Comparison of ENCODE assay signal across 9 cellular contexts in the genomic region with DNA sequence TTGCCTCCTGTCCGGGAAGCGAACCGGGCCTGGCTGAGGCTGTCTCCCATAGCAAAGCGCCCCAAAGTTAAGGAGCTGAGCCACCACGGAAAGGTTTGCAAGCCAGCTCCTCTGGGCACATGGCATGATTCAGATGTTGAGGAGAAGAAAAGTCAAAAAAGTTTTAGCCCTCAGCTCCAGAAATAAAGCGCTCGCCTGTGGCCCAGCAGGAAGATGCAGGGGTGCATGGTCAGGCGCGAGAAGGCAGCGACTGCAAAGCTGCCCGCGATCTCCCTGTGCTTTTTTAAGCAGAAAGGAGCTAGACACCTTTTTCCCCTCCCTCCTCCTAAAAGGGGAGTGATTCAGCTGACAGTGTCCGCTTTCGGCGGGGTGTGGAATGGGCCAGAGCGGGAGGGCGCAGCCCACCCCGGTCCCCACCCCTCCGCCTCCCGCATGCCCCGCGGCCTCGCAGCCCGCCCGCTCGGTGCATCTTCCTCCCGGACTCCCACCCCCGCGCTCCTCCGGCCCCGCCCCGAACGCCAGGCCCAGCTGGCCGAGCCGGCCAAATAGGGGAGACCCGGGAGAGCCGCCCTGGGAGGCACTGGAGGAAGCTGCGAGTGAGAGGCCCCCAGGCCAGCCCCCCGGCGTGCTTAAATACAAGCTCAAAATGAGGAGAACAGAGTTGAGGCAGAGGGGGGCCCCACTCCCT. TPM values are rescaled to one million over a fixed set of nuclear protein-coding genes. Genes with fewer than 3 reads are reported as not detected.
DNase-seq lines count a peak whose midpoint lies in the region; ATAC-seq, FAIRE-seq and TF ChIP-seq lines count a peak whose summit lies in the region.
"Had no signal": no experiment of that assay in that cellular context is flagged by ENCODE, and none has a peak within 500 bp of the region (broad histone marks: within the 10 kb centered on the region; RNA-seq: fewer than 3 reads in every experiment).

A gene with protein sequence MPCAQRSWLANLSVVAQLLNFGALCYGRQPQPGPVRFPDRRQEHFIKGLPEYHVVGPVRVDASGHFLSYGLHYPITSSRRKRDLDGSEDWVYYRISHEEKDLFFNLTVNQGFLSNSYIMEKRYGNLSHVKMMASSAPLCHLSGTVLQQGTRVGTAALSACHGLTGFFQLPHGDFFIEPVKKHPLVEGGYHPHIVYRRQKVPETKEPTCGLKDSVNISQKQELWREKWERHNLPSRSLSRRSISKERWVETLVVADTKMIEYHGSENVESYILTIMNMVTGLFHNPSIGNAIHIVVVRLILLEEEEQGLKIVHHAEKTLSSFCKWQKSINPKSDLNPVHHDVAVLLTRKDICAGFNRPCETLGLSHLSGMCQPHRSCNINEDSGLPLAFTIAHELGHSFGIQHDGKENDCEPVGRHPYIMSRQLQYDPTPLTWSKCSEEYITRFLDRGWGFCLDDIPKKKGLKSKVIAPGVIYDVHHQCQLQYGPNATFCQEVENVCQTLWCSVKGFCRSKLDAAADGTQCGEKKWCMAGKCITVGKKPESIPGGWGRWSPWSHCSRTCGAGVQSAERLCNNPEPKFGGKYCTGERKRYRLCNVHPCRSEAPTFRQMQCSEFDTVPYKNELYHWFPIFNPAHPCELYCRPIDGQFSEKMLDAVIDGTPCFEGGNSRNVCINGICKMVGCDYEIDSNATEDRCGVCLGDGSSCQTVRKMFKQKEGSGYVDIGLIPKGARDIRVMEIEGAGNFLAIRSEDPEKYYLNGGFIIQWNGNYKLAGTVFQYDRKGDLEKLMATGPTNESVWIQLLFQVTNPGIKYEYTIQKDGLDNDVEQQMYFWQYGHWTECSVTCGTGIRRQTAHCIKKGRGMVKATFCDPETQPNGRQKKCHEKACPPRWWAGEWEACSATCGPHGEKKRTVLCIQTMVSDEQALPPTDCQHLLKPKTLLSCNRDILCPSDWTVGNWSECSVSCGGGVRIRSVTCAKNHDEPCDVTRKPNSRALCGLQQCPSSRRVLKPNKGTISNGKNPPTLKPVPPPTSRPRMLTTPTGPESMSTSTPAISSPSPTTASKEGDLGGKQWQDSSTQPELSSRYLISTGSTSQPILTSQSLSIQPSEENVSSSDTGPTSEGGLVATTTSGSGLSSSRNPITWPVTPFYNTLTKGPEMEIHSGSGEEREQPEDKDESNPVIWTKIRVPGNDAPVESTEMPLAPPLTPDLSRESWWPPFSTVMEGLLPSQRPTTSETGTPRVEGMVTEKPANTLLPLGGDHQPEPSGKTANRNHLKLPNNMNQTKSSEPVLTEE (N-terminal part only) (minus strand): TSS at position 260 of the 688 bp plus-strand sequence. CDS start 134 bp downstream, at position 126.

- H2AFZ ChIP-seq in HepG2 (ENCODE audit: low read length) (no peak within 1 kb of the TSS), keratinocyte (ENCODE audit: control insufficient read depth, low read length) (peak within 1 kb of the TSS; percentile 27)

- H3K4me3 ChIP-seq in liver (ENCODE audit: low read depth in 1 of 3, low read length in 3 of 3) (peak within 1 kb of the TSS in 2 of 3 donors; percentile 14 to 33), HepG2 (replicated peaks in 1 of 3; ENCODE audit: insufficient read depth in 1 of 3, low read depth in 2 of 3, low read length in 3 of 3) (no peak within 1 kb of the TSS), astrocyte of the spinal cord (ENCODE audit: low read depth, low read length) (peak within 1 kb of the TSS; percentile 65), keratinocyte (ENCODE audit: control insufficient read depth in 2 of 3, extremely low read depth in 1 of 3, insufficient read depth in 2 of 3, low read depth in 1 of 3, low read length in 3 of 3) (peak within 1 kb of the TSS in 2 of 3 experiments; percentile 27 to 36), subcutaneous abdominal adipose tissue (ENCODE audit: low read depth in 1 of 5, low read length in 5 of 5) (peak within 1 kb of the TSS; percentile 53 to 87 (median 65))

- peaks cover 0 to 2% (median 0%) of the 10 kb centered on the region in 4 donors for H3K4me1 ChIP-seq in liver (ENCODE audit: control insufficient read depth in 4 of 4, insufficient read depth in 4 of 4, low read length in 3 of 4)
- H3K4me1 ChIP-seq in HepG2 (ENCODE audit: insufficient read depth, low read length): no peaks in the 10 kb centered on the region
- peaks cover 2% of the 10 kb centered on the region for H3K4me1 ChIP-seq in keratinocyte (ENCODE audit: control insufficient read depth, extremely low read depth, insufficient read depth, low read length)
- peaks cover 11 to 57% (median 50%) of the 10 kb centered on the region in 5 donors for H3K4me1 ChIP-seq in subcutaneous abdominal adipose tissue (ENCODE audit: control insufficient read depth in 5 of 5, insufficient read depth in 5 of 5, low read length in 5 of 5)

- BruUV-seq in HepG2 (replicated peaks; lab: Mats Ljungman, UMichigan): no TSS peak

- dilution Hi-C loops in keratinocyte (cut with MboI; ENCODE audit: extremely low pct_ligation_motif_present, low sequenced_read_pairs): no loop called here

- WGBS in liver: 6% methylated on average over 40 of the region's 40 CpGs
- 67% methylated on average over 40 of the region's 40 CpGs for WGBS in HepG2 (ENCODE audit: low lambda C conversion rate)

- TF ChIP-seq RAD21 in liver (IDR thresholded peaks at IDR 0.05): no peak
- TF ChIP-seq RAD21 in HepG2 (CRISPR knock-in tag; IDR thresholded peaks at IDR 0.05): no peak

- H3K27me3 ChIP-seq in liver (ENCODE audit: control insufficient read depth in 4 of 4, insufficient read depth in 4 of 4, low read length in 3 of 4) (peaks cover 0 to 7% (median 2%) of the 10 kb centered on the region in 4 donors), HepG2 (ENCODE audit: control insufficient read depth in 1 of 2, insufficient read depth in 2 of 2, low read length in 2 of 2) (peaks cover 1 to 17% of the 10 kb centered on the region in 2 experiments; a peak in 4 of 5 replicates), keratinocyte (ENCODE audit: control insufficient read depth, extremely low read depth, insufficient read depth, low read length) (peaks cover 30% of the 10 kb centered on the region), subcutaneous abdominal adipose tissue (ENCODE audit: control insufficient read depth in 5 of 5, insufficient read depth in 4 of 5, low read length in 5 of 5) (peaks cover 0 to 3% (median 0%) of the 10 kb centered on the region in 5 donors)

- ATAC-seq in HepG2: no peak
- no peak for ATAC-seq in GM18498 (IDR thresholded peaks at IDR 0.05; ENCODE audit: unreplicated experiment)

- TF ChIP-seq CTCF in liver (IDR thresholded peaks at IDR 0.05; ENCODE audit: low read depth, low read length, missing input control) (no peak), HepG2 (CRISPR knock-in tag; IDR thresholded peaks at IDR 0.05) (no peak), astrocyte of the spinal cord (IDR thresholded peaks at IDR 0.05; ENCODE audit: low read depth, low read length) (no peak), keratinocyte (optimal IDR thresholded peaks at IDR 0.05 in 1 of 3, IDR thresholded peaks at IDR 0.05 in 1 of 3, conservative IDR thresholded peaks at IDR 0.05 in 1 of 3; ENCODE audit: extremely low read depth in 1 of 3, insufficient read depth in 2 of 3, low read length in 3 of 3) (no peak)

- CTCF ChIA-PET in HepG2 (lab: Yijun Ruan, JAX; ENCODE audit: low intra/inter-chr PET ratio, low total read pairs): no interaction called here

- no peaks in the 10 kb centered on the region for H3K79me2 ChIP-seq in HepG2 (ENCODE audit: insufficient read depth, low read length)
- no peaks in the 10 kb centered on the region for H3K79me2 ChIP-seq in keratinocyte (ENCODE audit: control insufficient read depth, insufficient read depth, low read length)

- H3K9me3 ChIP-seq in liver (ENCODE audit: control insufficient read depth in 4 of 4, low read length in 3 of 4) (peaks cover 0 to 8% (median 0%) of the 10 kb centered on the region in 4 donors), HepG2 (ENCODE audit: low read length) (no peaks in the 10 kb centered on the region), keratinocyte (ENCODE audit: control insufficient read depth, low read depth, low read length) (no peaks in the 10 kb centered on the region), subcutaneous abdominal adipose tissue (ENCODE audit: control insufficient read depth in 5 of 5, low read length in 5 of 5) (no peaks in the 10 kb centered on the region)

- POLR2A ChIA-PET in HepG2 (lab: Yijun Ruan, JAX): no interaction called here

- H3K27ac ChIP-seq in liver (ENCODE audit: low read depth in 1 of 2, low read length in 2 of 2) (peak within 1 kb of the TSS in 1 of 2 donors; percentile 50), HepG2 (ENCODE audit: extremely low read length, insufficient read depth, low read length) (no peak within 1 kb of the TSS), keratinocyte (ENCODE audit: control insufficient read depth, insufficient read depth, low read length) (no peak within 1 kb of the TSS), subcutaneous abdominal adipose tissue (ENCODE audit: low read depth, low read length) (peak within 1 kb of the TSS; percentile 92)

- no peaks in the 10 kb centered on the region for H3K36me3 ChIP-seq in liver (ENCODE audit: control insufficient read depth in 4 of 4, insufficient read depth in 3 of 4, low read depth in 1 of 4, low read length in 3 of 4)
- H3K36me3 ChIP-seq in HepG2 (replicated peaks in 1 of 2; ENCODE audit: control insufficient read depth in 1 of 2, insufficient read depth in 2 of 2, low read length in 2 of 2): no peaks in the 10 kb centered on the region
- H3K36me3 ChIP-seq in keratinocyte (ENCODE audit: control insufficient read depth in 2 of 2, extremely low read depth in 1 of 2, insufficient read depth in 2 of 2, low read length in 2 of 2): no peaks in the 10 kb centered on the region
- no peaks in the 10 kb centered on the region for H3K36me3 ChIP-seq in subcutaneous abdominal adipose tissue (ENCODE audit: control insufficient read depth in 5 of 5, insufficient read depth in 5 of 5, low read length in 5 of 5)

- no peaks in the 10 kb centered on the region for H3K9me1 ChIP-seq in keratinocyte (ENCODE audit: control insufficient read depth, extremely low read depth, insufficient read depth, low read length)

- no peak for TF ChIP-seq POLR2A in HepG2 (IDR thresholded peaks at IDR 0.05; ENCODE audit: insufficient read depth in 1 of 2, low read depth in 2 of 2, low read length in 2 of 2)

- FAIRE-seq in HepG2 (lab: Jason Lieb, UNC) (no peak), keratinocyte (lab: Jason Lieb, UNC) (no peak)

- intact Hi-C loops in HepG2 (cut with micrococcal nuclease; ENCODE audit: unreplicated experiment): no loop called here

- H3K9ac ChIP-seq in liver (ENCODE audit: low read depth in 1 of 2, low read length in 2 of 2) (no peak within 1 kb of the TSS), HepG2 (ENCODE audit: insufficient read depth, low read depth, low read length) (no peak within 1 kb of the TSS), keratinocyte (ENCODE audit: control insufficient read depth, extremely low read depth, insufficient read depth, low read length) (no peak within 1 kb of the TSS), subcutaneous abdominal adipose tissue (ENCODE audit: low read length in 5 of 5) (peak within 1 kb of the TSS; percentile 26 to 78 (median 59))

- no peaks in the 10 kb centered on the region for H4K20me1 ChIP-seq in HepG2 (ENCODE audit: insufficient read depth, low read length)
- H4K20me1 ChIP-seq in keratinocyte (ENCODE audit: control insufficient read depth, extremely low read depth, insufficient read depth, low read length): no peaks in the 10 kb centered on the region

- DNase-seq in HepG2 (ENCODE audit: low spot score) (no peak), astrocyte of the spinal cord (ENCODE audit: low read depth, low spot score) (peak; percentile 69), keratinocyte (ENCODE audit: low read depth, low spot score) (no peak), COLO829 (ENCODE audit: low spot score) (no peak), NCI-H2171 treated with DMSO at 0.1 percent for 48 hours (lab: John Stamatoyannopoulos, UW) (no peak)
- DNase-seq: DND-41 had no signal

- H3K4me2 ChIP-seq in HepG2 (ENCODE audit: low read depth, low read length) (no peak within 1 kb of the TSS), keratinocyte (ENCODE audit: control insufficient read depth, extremely low read depth, insufficient read depth, low read depth, low read length) (peak within 1 kb of the TSS; percentile 61)

- in situ Hi-C loops in HepG2 (cut with HindIII; ENCODE audit: extremely low pct_ligation_motif_present, low pct_unique_long_range_greater_than_20kb) (no loop called here), astrocyte of the spinal cord (cut with HindIII; ENCODE audit: low sequenced_read_pairs) (no loop called here)

- TF ChIP-seq EP300 in HepG2 (IDR thresholded peaks at IDR 0.05; ENCODE audit: low read depth in 2 of 2, low read length in 2 of 2): no peak
- no peak for TF ChIP-seq EP300 in HepG2 (CRISPR knock-in tag; IDR thresholded peaks at IDR 0.05; ENCODE audit: borderline replicate concordance)

RNA-seq across cellular contexts. Expression of the gene that starts here (rescaled TPM):
- total RNA-seq in liver: 1 to 10 TPM; 3.4 to 6.4 TPM
- 1 to 10 TPM in 1 of 2 donors, under 1 TPM in 1; 0.49 to 1.2 TPM for polyA plus RNA-seq in liver
- not detected in 2 replicates for total RNA-seq in HepG2 (2016; rRNA removed; fragmentation: Illumina TruSeq; extraction: Trizol)
- total RNA-seq in HepG2 (2016; cell fraction: cytosol; rRNA removed; fragmentation: Illumina TruSeq; extraction: Trizol; ENCODE audit: low read depth): not detected in 2 replicates
- not detected in 2 replicates for total RNA-seq in HepG2 (2016; cell fraction: insoluble cytoplasmic fraction; rRNA removed; fragmentation: Illumina TruSeq; extraction: Trizol)
- not detected in 2 replicates for total RNA-seq in HepG2 (2016; cell fraction: membrane; rRNA removed; fragmentation: Illumina TruSeq; extraction: Trizol)
- not detected in 2 replicates for total RNA-seq in HepG2 (2016; cell fraction: nucleus; rRNA removed; fragmentation: Illumina TruSeq; extraction: Trizol)
- under 0.01 and 0.03 TPM in 2 replicates for polyA plus RNA-seq in HepG2 (2011; rRNA removed)
- polyA plus RNA-seq in HepG2 (2011; cell fraction: cytosol; rRNA removed): not detected in 2 replicates
- polyA plus RNA-seq in HepG2 (2011; cell fraction: nucleus; rRNA removed): 0.02 TPM in 1 of 2 replicates, not detected in the other
- polyA plus RNA-seq in HepG2 (2012): not detected in 2 replicates
- not detected in 2 replicates for polyA plus RNA-seq in HepG2 (2016; cell fraction: cytosol; fragmentation: Illumina TruSeq; extraction: Trizol; ENCODE audit: low read depth)
- not detected in 2 replicates for polyA plus RNA-seq in HepG2 (2016; cell fraction: insoluble cytoplasmic fraction; fragmentation: Illumina TruSeq; extraction: Trizol; ENCODE audit: low read depth)
- polyA plus RNA-seq in HepG2 (2016; cell fraction: membrane; fragmentation: Illumina TruSeq; extraction: Trizol; ENCODE audit: low read depth): not detected in 2 replicates
- not detected in 2 replicates for polyA plus RNA-seq in HepG2 (2016; cell fraction: nucleus; fragmentation: Illumina TruSeq; extraction: Trizol; ENCODE audit: insufficient read depth, low read depth)
- not detected in 2 replicates for polyA minus RNA-seq in HepG2 (2011; rRNA and poly(A)+ RNA removed; ENCODE audit: low replicate concordance)
- not detected in 2 replicates for polyA minus RNA-seq in HepG2 (2011; cell fraction: cytosol; rRNA and poly(A)+ RNA removed)
- polyA minus RNA-seq in HepG2 (2011; cell fraction: nucleus; rRNA and poly(A)+ RNA removed): not detected in 2 replicates
- 0.31 to 0.92 TPM (median 0.49 TPM) in 3 replicates for polyA plus RNA-seq in keratinocyte
- polyA plus RNA-seq in keratinocyte (2011; ENCODE audit: low read depth): not detected
- 0.29 and 0.35 TPM in 2 replicates for polyA plus RNA-seq in keratinocyte (2011; cell fraction: cytosol; rRNA removed)
- 0.47 and 1.3 TPM in 2 replicates for polyA plus RNA-seq in keratinocyte (2011; cell fraction: nucleus; rRNA removed)
- polyA plus RNA-seq in keratinocyte (2012; ENCODE audit: low replicate concordance): 0.93 TPM in 1 of 2 replicates, not detected in the other
- polyA minus RNA-seq in keratinocyte: 0.54 to 1.7 TPM (median 0.79 TPM) in 3 replicates
- 0.58 TPM for polyA minus RNA-seq in keratinocyte (2011; cell fraction: cytosol; rRNA and poly(A)+ RNA removed)
- polyA minus RNA-seq in keratinocyte (2011; cell fraction: nucleus; rRNA and poly(A)+ RNA removed): 1.9 and 2.0 TPM in 2 replicates

Comparison
In these comparisons a context has a peak if more than half of its experiments do, and no peak if none do; other contexts are left out.
1. H3K4me3 ChIP-seq: peak in liver (2 of 3), astrocyte of the spinal cord (single experiment), keratinocyte (2 of 3) and subcutaneous abdominal adipose tissue (5 of 5); none in HepG2 (0 of 3).
2. H3K9ac ChIP-seq: peak in subcutaneous abdominal adipose tissue (5 of 5); none in liver (0 of 2), HepG2 (single experiment) and keratinocyte (single experiment).